30 cellular contexts compared by ENCODE assay signal in the genomic region with DNA sequence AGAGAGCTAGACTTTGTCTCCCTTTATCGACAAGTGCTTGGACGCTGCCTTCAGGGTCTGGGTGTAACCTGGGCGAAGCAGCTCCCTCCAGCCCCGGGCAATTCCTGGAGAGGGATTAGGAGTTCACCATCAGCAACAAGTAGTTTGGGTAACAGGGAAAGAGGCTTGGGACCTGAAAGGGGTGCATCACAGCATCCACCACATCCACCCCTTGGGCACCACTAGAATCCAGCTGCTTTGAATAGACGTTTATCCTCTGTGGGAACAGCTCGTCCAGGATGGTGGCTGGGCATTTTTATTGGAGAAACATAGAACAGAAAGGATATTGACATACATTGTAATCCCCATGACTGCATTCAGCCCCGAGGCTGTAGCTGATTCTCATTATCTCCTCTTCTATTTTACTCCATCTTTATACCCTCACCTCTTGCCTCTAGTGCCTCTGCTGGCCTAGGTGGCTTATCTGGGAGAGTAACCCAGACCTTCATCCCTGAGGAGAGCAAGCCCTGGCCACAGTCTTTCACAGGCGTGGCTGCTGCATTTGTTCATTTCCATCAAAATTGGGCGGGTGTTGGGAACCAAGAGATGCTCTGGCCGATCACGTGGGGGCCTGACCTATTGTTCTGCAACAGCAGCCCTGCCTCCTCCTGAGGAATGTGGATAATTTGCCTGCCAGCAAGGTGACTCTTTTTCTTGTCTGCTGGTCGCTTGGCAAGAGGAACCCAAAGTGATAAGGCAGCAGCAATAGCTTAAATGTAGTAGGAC.
DNase-seq lines count a peak whose midpoint lies in the region; ATAC-seq and TF ChIP-seq lines count a peak whose summit lies in the region.
"Had no signal": no experiment of that assay in that cellular context is flagged by ENCODE, and none has a peak within 500 bp of the region (broad histone marks: within the 10 kb centered on the region; RNA-seq: fewer than 3 reads in every experiment).

No MANE protein-coding gene starts in this region.

- H4K20me1 ChIP-seq in BLaER1 treated with 17β-estradiol and CSF1 and Interleukin-3, amounts not matched to agents 10 nM and 100 nM = no peaks in the 10 kb centered on the region
- H4K20me1 ChIP-seq in H9 (ENCODE audit: control insufficient read depth, insufficient read depth, insufficient read length) = no peaks in the 10 kb centered on the region

- H2BK20ac ChIP-seq in H9 (ENCODE audit: low read depth, low read length, poor library complexity, severe bottlenecking) = no peak overlapping the region

- H3T11ph ChIP-seq in H9 (ENCODE audit: low read length) = no peak overlapping the region

- H3K27ac ChIP-seq in BLaER1 treated with 17β-estradiol and CSF1 and Interleukin-3, amounts not matched to agents 10 nM and 100 nM = no peak overlapping the region
- H3K27ac ChIP-seq in H9 (ENCODE audit: insufficient read length, low read depth, low read length) = no peak overlapping the region
- H3K27ac ChIP-seq: adrenal gland, body of pancreas, HL-60, pancreas, PC-9, spleen, upper lobe of left lung had no signal

- peaks cover 10 to 19% (median 16%) of the 10 kb centered on the region in 10 experiments; a peak in 19 of 20 replicates for H3K4me1 ChIP-seq in BLaER1 treated with 17β-estradiol and CSF1 and Interleukin-3, amounts not matched to agents 10 nM and 100 nM
- H3K4me1 ChIP-seq in H9 (ENCODE audit: insufficient read depth, low read length) = peaks cover 13% of the 10 kb centered on the region; the same call in 1 of the 2 replicates
- H3K4me1 ChIP-seq: adrenal gland, pancreas had no signal

- H3K4me3 Mint-ChIP-seq in H9 (peak overlapping the region in 1 of 2 experiments; percentile 21; a peak in 2 of 5 replicates), immature natural killer cell (no peak overlapping the region)
- H3K4me3 Mint-ChIP-seq: activated B cell treated with CpG ODN at 0.5 μM for 24 hours; activated CD8-positive, alpha-beta memory T cell treated with anti-CD3 and anti-CD28 coated beads, Interleukin-2, amount 10 ng/mL, durations not matched to agents 7 days and 5 days; nephron progenitor cell; stimulated activated effector memory CD8-positive, alpha-beta T cell treated with anti-CD3 and anti-CD28 coated beads, Interleukin-12 subunit alpha, Interleukin-12 subunit beta, amount 100 ng/mL, for 72 hours had no signal

- H2BK15ac ChIP-seq in H9 (ENCODE audit: low read depth, low read length) = no peak overlapping the region

- no peak overlapping the region for H3K4ac ChIP-seq in H9 (ENCODE audit: low read depth, low read length)

- H2AFZ ChIP-seq in H9 (ENCODE audit: low read length) = no peak overlapping the region
- H2AFZ ChIP-seq: PC-9 had no signal

- H3K14ac ChIP-seq in H9 (ENCODE audit: insufficient read depth, low read length) = no peak overlapping the region

- H4K91ac ChIP-seq in H9 (ENCODE audit: insufficient read length, low read depth, low read length) = peak overlapping the region; percentile 44

- no peak overlapping the region for H2BK120ac ChIP-seq in H9 (ENCODE audit: low read depth, low read length, poor library complexity, severe bottlenecking)

- no peak overlapping the region for H4K5ac ChIP-seq in H9 (ENCODE audit: insufficient read length, low read depth, low read length)

- H3K4me1 Mint-ChIP-seq in H9 (peaks cover 50 to 55% of the 10 kb centered on the region in 2 experiments), immature natural killer cell (peaks cover 0 to 3% of the 10 kb centered on the region in 2 donors)

- H3K9me3 ChIP-seq in BLaER1 treated with 17β-estradiol and CSF1 and Interleukin-3, amounts not matched to agents 10 nM and 100 nM (replicated peaks in 1 of 11) = no peaks in the 10 kb centered on the region
- no peaks in the 10 kb centered on the region for H3K9me3 ChIP-seq in H9 (ENCODE audit: control insufficient read depth, low read depth, low read length)
- H3K9me3 ChIP-seq: adrenal gland, body of pancreas, pancreas, spleen, upper lobe of left lung had no signal

- H3K27me3 Mint-ChIP-seq in H9 (ENCODE audit: low read depth) (peaks cover 9% of the 10 kb centered on the region), immature natural killer cell (ENCODE audit: low read depth in 3 of 3) (peaks cover 0 to 5% (median 2%) of the 10 kb centered on the region in 3 donors)

- no peak overlapping the region for H4K8ac ChIP-seq in H9 (replicated peaks; ENCODE audit: insufficient read length, low read depth, low read length)

- no peaks in the 10 kb centered on the region for H3K36me3 ChIP-seq in BLaER1 treated with 17β-estradiol and CSF1 and Interleukin-3, amounts not matched to agents 10 nM and 100 nM
- H3K36me3 ChIP-seq: adrenal gland, pancreas, spleen, upper lobe of left lung had no signal

- H3K56ac ChIP-seq in H9 (ENCODE audit: insufficient read length, low read depth, low read length) = no peak overlapping the region

- DNase-seq in H9 (peak; percentile 78), RPMI7951 (ENCODE audit: low read depth) (peak; percentile 37), iPS DF 19.7 (ENCODE audit: low read depth, low spot score) (peak; percentile 74), immature natural killer cell (no peak), HuH-7 (ENCODE audit: low spot score) (no peak), foreskin fibroblast (no peak)
- DNase-seq: ACHN; activated B cell treated with CpG ODN at 0.5 μM for 24 hours; activated CD8-positive, alpha-beta memory T cell treated with anti-CD3 and anti-CD28 coated beads, Interleukin-2, amount 10 ng/mL, durations not matched to agents 7 days and 5 days; activated T-cell treated with anti-CD3 and anti-CD28 coated beads, Interleukin-2, amount 50 U/mL, for 48 hours; adrenal gland; body of pancreas; cerebellar nuclear complex; GDM1; NCI-H1092; NCI-H446 treated with DMSO at 0.1 percent for 48 hours; nephron progenitor cell; NK-92 treated with Interleukin-12 subunit alpha and Interleukin-12 subunit beta, amount 100 ng/mL, for 24 hours; pancreas; PC-9; right cardiac atrium; SHP77; spleen; stimulated activated CD4-positive, alpha-beta T cell treated with anti-CD3 and anti-CD28 coated beads, Interleukin-4, amount 100 ng/mL, for 1 hour; T1000; upper lobe of left lung had no signal

- H3K4me2 ChIP-seq in BLaER1 treated with 17β-estradiol and CSF1 and Interleukin-3, amounts not matched to agents 10 nM and 100 nM = peak overlapping the region in 8 of 11 experiments; percentile 5 to 41 (median 14); a peak in 7 of 22 replicates
- H3K4me2 ChIP-seq in H9 (ENCODE audit: insufficient read depth, insufficient read length, low read length) = no peak overlapping the region
- H3K4me2 ChIP-seq: PC-9 had no signal

- H3K9me3 Mint-ChIP-seq in H9 (no peaks in the 10 kb centered on the region), immature natural killer cell (no peaks in the 10 kb centered on the region)
- H3K9me3 Mint-ChIP-seq: activated B cell treated with CpG ODN at 0.5 μM for 24 hours; nephron progenitor cell; stimulated activated effector memory CD8-positive, alpha-beta T cell treated with anti-CD3 and anti-CD28 coated beads, Interleukin-12 subunit alpha, Interleukin-12 subunit beta, amount 100 ng/mL, for 72 hours had no signal

- H3K79me2 ChIP-seq in H9 (ENCODE audit: insufficient read depth, low read length) = no peaks in the 10 kb centered on the region

- ATAC-seq in GM21447 (IDR thresholded peaks at IDR 0.05; ENCODE audit: unreplicated experiment) = no peak
- ATAC-seq: activated CD8-positive, alpha-beta memory T cell treated with anti-CD3 and anti-CD28 coated beads, Interleukin-2, amount 10 ng/mL, durations not matched to agents 7 days and 5 days; body of pancreas; pancreas; right cardiac atrium; stimulated activated effector memory CD8-positive, alpha-beta T cell treated with anti-CD3 and anti-CD28 coated beads, Interleukin-12 subunit alpha, Interleukin-12 subunit beta, amount 100 ng/mL, for 72 hours had no signal

- WGBS in H9 (ENCODE audit: extremely low coverage, insufficient read length, low lambda C conversion rate) = no CpG with 5 or more reads among the region's 12 CpGs

- H2BK12ac ChIP-seq in H9 (ENCODE audit: insufficient read length, low read depth, low read length) = no peak overlapping the region

- H3K27ac Mint-ChIP-seq in H9 (peak overlapping the region in 1 of 3 experiments; percentile 32; a peak in 1 of 7 replicates), immature natural killer cell (no peak overlapping the region)
- H3K27ac Mint-ChIP-seq: activated B cell treated with CpG ODN at 0.5 μM for 24 hours; activated CD8-positive, alpha-beta memory T cell treated with anti-CD3 and anti-CD28 coated beads, Interleukin-2, amount 10 ng/mL, durations not matched to agents 7 days and 5 days; nephron progenitor cell; stimulated activated effector memory CD8-positive, alpha-beta T cell treated with anti-CD3 and anti-CD28 coated beads, Interleukin-12 subunit alpha, Interleukin-12 subunit beta, amount 100 ng/mL, for 72 hours had no signal

- no peaks in the 10 kb centered on the region for H3K79me1 ChIP-seq in H9 (ENCODE audit: insufficient read depth, low read depth, low read length, poor library complexity, severe bottlenecking)

- peak overlapping the region; percentile 11 for H3K18ac ChIP-seq in H9 (ENCODE audit: insufficient read length, low read depth, low read length)

- H3K9ac ChIP-seq in BLaER1 treated with 17β-estradiol and CSF1 and Interleukin-3, amounts not matched to agents 10 nM and 100 nM = no peak overlapping the region
- H3K9ac ChIP-seq in H9 (ENCODE audit: extremely low read depth, insufficient read length, low read length) = no peak overlapping the region

- TF ChIP-seq CTCF in H9 (conservative IDR thresholded peaks at IDR 0.05) (0 out of 3 replicates have a peak, but pooled peaks have one; percentile 17), foreskin fibroblast (IDR thresholded peaks at IDR 0.05; ENCODE audit: low read depth, low read length) (no peak)

- peaks cover 0 to 28% (median 0%) of the 10 kb centered on the region in 11 experiments; a peak in 4 of 22 replicates for H3K27me3 ChIP-seq in BLaER1 treated with 17β-estradiol and CSF1 and Interleukin-3, amounts not matched to agents 10 nM and 100 nM
- H3K27me3 ChIP-seq in H9 (ENCODE audit: insufficient read depth, low read length) = no peaks in the 10 kb centered on the region
- H3K27me3 ChIP-seq: adrenal gland, body of pancreas, pancreas, upper lobe of left lung had no signal

- H3K23me2 ChIP-seq in H9 (ENCODE audit: insufficient read length, low read depth, low read length, poor library complexity, severe bottlenecking) = no peaks in the 10 kb centered on the region

- H3K4me3 ChIP-seq in BLaER1 treated with 17β-estradiol and CSF1 and Interleukin-3, amounts not matched to agents 10 nM and 100 nM = no peak overlapping the region
- no peak overlapping the region for H3K4me3 ChIP-seq in foreskin fibroblast (ENCODE audit: low read depth in 1 of 2, low read length in 2 of 2)
- H3K4me3 ChIP-seq: adrenal gland, body of pancreas, pancreas, PC-9, spleen, upper lobe of left lung had no signal

- no peak overlapping the region for H2BK5ac ChIP-seq in H9 (ENCODE audit: insufficient read length, low read length)

- H2AK5ac ChIP-seq in H9 (ENCODE audit: insufficient read length, low read length) = no peak overlapping the region

- H3K23ac ChIP-seq in H9 (ENCODE audit: insufficient read length, low read depth, low read length) = no peak overlapping the region

- H3K36me3 Mint-ChIP-seq in H9 (ENCODE audit: insufficient read depth in 1 of 3, low read depth in 3 of 3) (no peaks in the 10 kb centered on the region), immature natural killer cell (no peaks in the 10 kb centered on the region)
- H3K36me3 Mint-ChIP-seq: activated CD8-positive, alpha-beta memory T cell treated with anti-CD3 and anti-CD28 coated beads, Interleukin-2, amount 10 ng/mL, durations not matched to agents 7 days and 5 days; stimulated activated effector memory CD8-positive, alpha-beta T cell treated with anti-CD3 and anti-CD28 coated beads, Interleukin-12 subunit alpha, Interleukin-12 subunit beta, amount 100 ng/mL, for 72 hours had no signal

Comparison
In these comparisons a context has a peak if more than half of its experiments do, and no peak if none do; other contexts are left out.
1. DNase-seq: peak in H9 (single experiment), RPMI7951 (single experiment) and iPS DF 19.7 (single experiment); none in immature natural killer cell (0 of 3), HuH-7 (single experiment) and foreskin fibroblast (0 of 2).